Comparison of ENCODE assay signal across 10 cellular contexts in genomic region chr22:36452473-36453265, GRCh38. TPM values are rescaled to one million over a fixed set of nuclear protein-coding genes. Genes with fewer than 3 reads are reported as not detected.
DNase-seq lines count a peak whose midpoint lies in the region; ATAC-seq and TF ChIP-seq lines count a peak whose summit lies in the region.
"Had no signal": no experiment of that assay in that cellular context is flagged by ENCODE, and none has a peak within 500 bp of the region (broad histone marks: within the 10 kb centered on the region; RNA-seq: fewer than 3 reads in every experiment).

No MANE protein-coding gene starts in this region.

- CTCF ChIA-PET in CD4-positive, alpha-beta memory T cell (lab: Charles Lee; ENCODE audit: partially characterized antibody), result interaction anchor here (1.4 to 1.9 kb wide), 4 partner anchors 17 to 88 kb away, joined by 3 to 7 read pairs (median 5); no protein-coding TSS in a partner anchor

- H3K27me3 ChIP-seq in CD4-positive, alpha-beta memory T cell (ENCODE audit: insufficient read depth, low read length), result no peaks in the 10 kb centered on the region
- no peaks in the 10 kb centered on the region for H3K27me3 ChIP-seq in Karpas-422 (ENCODE audit: low read length)
- H3K27me3 ChIP-seq in colonic mucosa, result no peaks in the 10 kb centered on the region
- H3K27me3 ChIP-seq in neutrophil, result no peaks in the 10 kb centered on the region

- intact Hi-C loops in CD4-positive, alpha-beta memory T cell (cut with micrococcal nuclease), result no loop called here
- intact Hi-C loops in colonic mucosa (cut with DNase I), result no loop called here

- POLR2A ChIA-PET in CD4-positive, alpha-beta memory T cell (lab: Charles Lee; ENCODE audit: partially characterized antibody), result interaction anchor here (0.7 to 7.0 kb wide), 14 partner anchors 17 to 124 kb away, joined by 3 to 94 read pairs (median 6); partner anchors contain the start of gene MYH9

- H3K4me2 ChIP-seq in Karpas-422 (ENCODE audit: low read depth, low read length, poor library complexity, severe bottlenecking), result peak overlapping the region; percentile 36

- H3K9me3 Mint-ChIP-seq in CD4-positive, alpha-beta memory T cell, result no peaks in the 10 kb centered on the region

- TF ChIP-seq CTCF in colonic mucosa (IDR thresholded peaks at IDR 0.05), result no peak
- TF ChIP-seq CTCF in neutrophil (IDR thresholded peaks at IDR 0.05), result no peak

- H3K79me2 ChIP-seq in Karpas-422 (ENCODE audit: low read length), result no peaks in the 10 kb centered on the region

- H3K4me1 ChIP-seq in CD4-positive, alpha-beta memory T cell (ENCODE audit: insufficient read depth, low read length), result peaks cover 75% of the 10 kb centered on the region
- peaks cover 31% of the 10 kb centered on the region for H3K4me1 ChIP-seq in Karpas-422 (ENCODE audit: low read length)
- H3K4me1 ChIP-seq in colonic mucosa, result peaks cover 13% of the 10 kb centered on the region
- H3K4me1 ChIP-seq in neutrophil (ENCODE audit: control insufficient read depth in 1 of 2, insufficient read depth in 1 of 2, low read depth in 1 of 2, low read length in 1 of 2), result peaks cover 92 to 99% of the 10 kb centered on the region in 2 experiments

- H3K36me3 ChIP-seq in CD4-positive, alpha-beta memory T cell (ENCODE audit: insufficient read depth, low read length), result no peaks in the 10 kb centered on the region
- no peaks in the 10 kb centered on the region for H3K36me3 ChIP-seq in Karpas-422 (ENCODE audit: insufficient read depth, low read length)
- no peaks in the 10 kb centered on the region for H3K36me3 ChIP-seq in colonic mucosa
- no peaks in the 10 kb centered on the region for H3K36me3 ChIP-seq in neutrophil

- H3K27ac Mint-ChIP-seq in CD4-positive, alpha-beta memory T cell, result peak overlapping the region; percentile 93 to 98 (median 95)

- no peak for ATAC-seq in HG02938 (IDR thresholded peaks at IDR 0.05; ENCODE audit: unreplicated experiment)
- ATAC-seq in HG03045 (IDR thresholded peaks at IDR 0.05; ENCODE audit: unreplicated experiment), result no peak

- no peaks in the 10 kb centered on the region for H3K36me3 Mint-ChIP-seq in CD4-positive, alpha-beta memory T cell

- no peaks in the 10 kb centered on the region for H3K9me3 ChIP-seq in CD4-positive, alpha-beta memory T cell (ENCODE audit: control insufficient read depth in 1 of 2, low read length in 2 of 2)
- H3K9me3 ChIP-seq in Karpas-422 (ENCODE audit: low read length) (no peaks in the 10 kb centered on the region), colonic mucosa (no peaks in the 10 kb centered on the region), neutrophil (no peaks in the 10 kb centered on the region)

- no peak overlapping the region for H3K9ac ChIP-seq in Karpas-422 (ENCODE audit: low read length)
- peak overlapping the region; percentile 52 to 77 for H3K9ac ChIP-seq in colonic mucosa (ENCODE audit: low read depth in 2 of 2, low read length in 2 of 2)

- H3K4me1 Mint-ChIP-seq in CD4-positive, alpha-beta memory T cell, result peaks cover 33 to 66% (median 50%) of the 10 kb centered on the region in 4 donors

- H3K4me3 ChIP-seq in CD4-positive, alpha-beta memory T cell (ENCODE audit: low read length in 2 of 2), result peak overlapping the region in 1 of 2 donors; percentile 38
- H3K4me3 ChIP-seq in Karpas-422 (ENCODE audit: low read length) (no peak overlapping the region), colonic mucosa (no peak overlapping the region), neutrophil (ENCODE audit: low read depth in 1 of 2, low read length in 1 of 2) (peak overlapping the region; percentile 77 to 89)

- no peak overlapping the region for H2AFZ ChIP-seq in Karpas-422 (ENCODE audit: low read length)

- peak overlapping the region; percentile 66 for H3K27ac ChIP-seq in CD4-positive, alpha-beta memory T cell (ENCODE audit: low read depth, low read length)
- H3K27ac ChIP-seq in Karpas-422 (ENCODE audit: low read length), result no peak overlapping the region
- peak overlapping the region; percentile 95 for H3K27ac ChIP-seq in colonic mucosa
- H3K27ac ChIP-seq in neutrophil, result peak overlapping the region; percentile 99

- H3K9me2 ChIP-seq in Karpas-422 (replicated peaks; ENCODE audit: insufficient read depth, low read length), result no peaks in the 10 kb centered on the region

- no peaks in the 10 kb centered on the region for H3K27me3 Mint-ChIP-seq in CD4-positive, alpha-beta memory T cell

- no peak for DNase-seq in CD4-positive, alpha-beta memory T cell
- DNase-seq in Karpas-422 (no peak), colonic mucosa (no peak), medulla oblongata (ENCODE audit: extremely low spot score) (no peak), EL (no peak)
- DNase-seq: foreskin melanocyte, NCI-H187 treated with DMSO at 0.1 percent for 48 hours had no signal

- no peaks in the 10 kb centered on the region for H4K20me1 ChIP-seq in Karpas-422 (ENCODE audit: insufficient read depth, low read depth, low read length)

- peak overlapping the region; percentile 66 to 80 (median 74) for H3K4me3 Mint-ChIP-seq in CD4-positive, alpha-beta memory T cell

RNA-seq across cellular contexts. Expression of gene TXN2, which starts 28.8 kb away (rescaled TPM):
- 10 to 100 TPM; 33.5 to 34.5 TPM for total RNA-seq in CD4-positive, alpha-beta memory T cell
- polyA plus RNA-seq in CD4-positive, alpha-beta memory T cell, result 100 to 1,000 TPM; 103 to 148 TPM
- total RNA-seq in Karpas-422 (2014; rRNA removed; shearing (Covaris generic); ENCODE audit: low replicate concordance), result 26.7 and 45.4 TPM in 2 replicates
- 100 to 1,000 TPM; 101 to 142 TPM for total RNA-seq in colonic mucosa

RNA-seq across cellular contexts. Expression of gene FOXRED2, which starts 54.2 kb away (rescaled TPM):
- 1 to 10 TPM; 7.3 to 8.5 TPM for total RNA-seq in CD4-positive, alpha-beta memory T cell
- polyA plus RNA-seq in CD4-positive, alpha-beta memory T cell, result 1 to 10 TPM in 1 of 2 donors, not detected in 1; 2.7 TPM
- total RNA-seq in Karpas-422 (2014; rRNA removed; shearing (Covaris generic); ENCODE audit: low replicate concordance), result 4.8 and 9.9 TPM in 2 replicates
- total RNA-seq in colonic mucosa, result 10 to 100 TPM in 1 of 2 donors, 1 to 10 TPM in 1; 3.6 to 14.3 TPM

Comparison
In these comparisons a context has a peak if more than half of its experiments do, and no peak if none do; other contexts are left out.
1. H3K4me3 ChIP-seq: peak in neutrophil (2 of 2); none in Karpas-422 (single experiment) and colonic mucosa (single experiment).